In the genomic region with DNA sequence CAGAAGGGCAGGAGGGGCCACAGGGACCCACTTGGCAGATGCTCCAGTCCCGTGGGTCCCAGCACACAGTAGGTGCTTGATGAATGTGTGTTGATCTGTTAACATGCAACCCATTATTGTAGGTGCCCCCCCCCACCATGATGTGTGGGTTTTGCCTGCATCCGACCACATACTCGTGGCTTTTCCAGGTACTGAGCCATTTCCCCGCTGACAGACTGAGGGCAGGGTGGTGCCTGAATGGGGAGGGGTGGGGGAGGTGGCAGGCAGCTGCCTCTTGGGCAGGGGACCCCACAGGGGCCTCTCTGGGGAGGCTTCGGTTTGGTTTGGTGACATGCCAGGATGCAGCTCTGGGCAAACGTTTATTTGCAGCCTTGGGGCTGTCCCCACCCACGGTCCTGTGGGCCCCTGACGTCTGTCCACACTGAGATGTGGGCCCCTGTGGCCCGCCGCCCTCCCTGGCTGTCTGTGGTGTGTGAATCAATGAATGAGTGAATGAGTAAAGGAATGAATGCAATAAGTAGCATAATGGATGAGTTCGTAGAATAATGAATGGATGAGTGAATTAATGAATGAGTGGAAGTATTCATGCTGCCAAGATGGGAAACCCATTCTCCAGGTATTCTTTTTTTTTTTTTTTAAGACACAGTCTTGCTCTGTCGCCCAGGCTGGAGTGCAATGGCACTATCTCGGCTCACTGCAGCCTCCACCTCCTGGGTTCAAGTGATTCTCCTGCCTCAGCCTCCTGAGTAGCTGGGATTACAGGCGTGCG, we compare ENCODE assay signal across 8 cellular contexts. TPM values are rescaled to one million over a fixed set of nuclear protein-coding genes. Genes with fewer than 3 reads are reported as not detected.
DNase-seq lines count a peak whose midpoint lies in the region; ATAC-seq, FAIRE-seq and TF ChIP-seq lines count a peak whose summit lies in the region.

No MANE protein-coding gene starts in this region.

- H3K27ac ChIP-seq in subcutaneous abdominal adipose tissue (ENCODE audit: low read depth, low read length): peak overlapping the region; percentile 95

- intact Hi-C loops in natural killer cell (cut with micrococcal nuclease): loop anchor here (1.0 kb wide), 3 partner anchors 9 to 33 kb away; partner anchors contain the start of genes JUND and LSM4

- H3K27me3 ChIP-seq in subcutaneous abdominal adipose tissue (ENCODE audit: control insufficient read depth in 5 of 5, insufficient read depth in 4 of 5, low read length in 5 of 5): no peaks in the 10 kb centered on the region

- no peaks in the 10 kb centered on the region for H3K36me3 ChIP-seq in subcutaneous abdominal adipose tissue (ENCODE audit: control insufficient read depth in 5 of 5, insufficient read depth in 5 of 5, low read length in 5 of 5)

- no peak overlapping the region for H3K4me3 ChIP-seq in subcutaneous abdominal adipose tissue (ENCODE audit: low read depth in 1 of 5, low read length in 5 of 5)

- ATAC-seq in T-helper 17 cell (peak; percentile 66), natural killer cell (peak; percentile 50 to 72 (median 72))

- H3K4me1 ChIP-seq in subcutaneous abdominal adipose tissue (ENCODE audit: control insufficient read depth in 5 of 5, insufficient read depth in 5 of 5, low read length in 5 of 5): peaks cover 2 to 42% (median 32%) of the 10 kb centered on the region in 5 donors

- H3K27me3 Mint-ChIP-seq in T-helper 17 cell (no peaks in the 10 kb centered on the region), natural killer cell (ENCODE audit: low read depth in 2 of 2) (no peaks in the 10 kb centered on the region)

- H3K36me3 Mint-ChIP-seq in T-helper 17 cell (ENCODE audit: low read depth) (no peaks in the 10 kb centered on the region), natural killer cell (no peaks in the 10 kb centered on the region)

- H3K27ac Mint-ChIP-seq in T-helper 17 cell (peak overlapping the region; percentile 99), natural killer cell (peak overlapping the region; percentile 89)

- H3K4me1 Mint-ChIP-seq in T-helper 17 cell: peaks cover 49% of the 10 kb centered on the region
- peaks cover 48 to 58% of the 10 kb centered on the region in 2 donors for H3K4me1 Mint-ChIP-seq in natural killer cell

- no peak for FAIRE-seq in RCC 7860 (lab: Jason Lieb, UNC)

- H3K9me3 Mint-ChIP-seq in natural killer cell: no peaks in the 10 kb centered on the region

- peak; percentile 86 for DNase-seq in GM20000 (ENCODE audit: low spot score)
- peak; percentile 62 to 83 (median 68) for DNase-seq in T-helper 17 cell
- DNase-seq in activated naive CD8-positive, alpha-beta T cell treated with anti-CD3 and anti-CD28 coated beads, Interleukin-2, amount 50 U/mL, for 16 hours (ENCODE audit: low read depth, low spot score): peak; percentile 67
- peak; percentile 76 for DNase-seq in natural killer cell
- no peak for DNase-seq in RCC 7860 (ENCODE audit: low spot score)
- DNase-seq in SHP77 treated with DMSO at 0.1 percent for 48 hours (lab: John Stamatoyannopoulos, UW): no peak
- DNase-seq in HPDE6-E6E7 (ENCODE audit: extremely low spot score): no peak

- TF ChIP-seq CTCF in GM20000 (IDR thresholded peaks at IDR 0.05; ENCODE audit: extremely low read depth, missing control alignments) (no peak), natural killer cell (IDR thresholded peaks at IDR 0.05) (no peak)

- H3K9ac ChIP-seq in subcutaneous abdominal adipose tissue (ENCODE audit: low read length in 5 of 5): no peak overlapping the region

- peak overlapping the region; percentile 88 for H3K4me3 Mint-ChIP-seq in T-helper 17 cell
- peak overlapping the region; percentile 82 for H3K4me3 Mint-ChIP-seq in natural killer cell

- H3K9me3 ChIP-seq in T-helper 17 cell (ENCODE audit: control insufficient read depth, low read length, poor library complexity, severe bottlenecking) (no peaks in the 10 kb centered on the region), subcutaneous abdominal adipose tissue (ENCODE audit: control insufficient read depth in 5 of 5, low read length in 5 of 5) (no peaks in the 10 kb centered on the region)

RNA-seq across cellular contexts. Expression of gene JUND, which starts 9.0 kb away (rescaled TPM):
- total RNA-seq in T-helper 17 cell: 1,000 to 10,000 TPM; 1,212 to 1,401 TPM
- 1,000 to 10,000 TPM; 1,182 to 2,122 (median 1,520) TPM for total RNA-seq in natural killer cell

RNA-seq across cellular contexts. Expression of gene IQCN, which starts 16.2 kb away (rescaled TPM):
- total RNA-seq in T-helper 17 cell (10 to 100 TPM; 16.5 to 21.9 TPM), natural killer cell (10 to 100 TPM; 13.7 to 19.4 (median 15.6) TPM)

RNA-seq across cellular contexts. Expression of gene LSM4, which starts 32.4 kb away (rescaled TPM):
- total RNA-seq in T-helper 17 cell (10 to 100 TPM; 43.3 to 46.6 TPM), natural killer cell (10 to 100 TPM; 42.4 to 60.8 (median 44.8) TPM)

RNA-seq across cellular contexts. Expression of gene PGPEP1, which starts 50.0 kb away (rescaled TPM):
- 10 to 100 TPM; 22.0 to 28.3 TPM for total RNA-seq in T-helper 17 cell
- total RNA-seq in natural killer cell: 10 to 100 TPM; 69.1 to 73.3 (median 71.0) TPM

Comparison
In these comparisons a context has a peak if more than half of its experiments do, and no peak if none do; other contexts are left out.
1. DNase-seq: peak in GM20000 (single experiment), T-helper 17 cell (3 of 3), activated naive CD8-positive, alpha-beta T cell treated with anti-CD3 and anti-CD28 coated beads, Interleukin-2, amount 50 U/mL, for 16 hours (single experiment) and natural killer cell (single experiment); none in RCC 7860 (single experiment), SHP77 treated with DMSO at 0.1 percent for 48 hours (single experiment) and HPDE6-E6E7 (single experiment).